ENCODE assay signal across 8 cellular contexts in genomic region chr4:83011779-83012630, GRCh38. TPM values are rescaled to one million over a fixed set of nuclear protein-coding genes. Genes with fewer than 3 reads are reported as not detected.
DNase-seq lines count a peak whose midpoint lies in the region; ATAC-seq and TF ChIP-seq lines count a peak whose summit lies in the region.

No MANE protein-coding gene starts in this region.

- peak; percentile 46 for DNase-seq in NCI-H82 (lab: John Stamatoyannopoulos, UW)
- no peak for DNase-seq in NCI-H82 treated with DMSO at 0.1 percent for 48 hours (lab: John Stamatoyannopoulos, UW; ENCODE audit: unreplicated experiment)
- DNase-seq in NCI-H69 (lab: John Stamatoyannopoulos, UW), result peak; percentile 59
- DNase-seq in activated naive CD4-positive, alpha-beta T cell treated with anti-CD3 and anti-CD28 coated beads, Interleukin-2, amount 50 U/mL, for 16 hours, result peak; percentile 20
- peak; percentile 81 for DNase-seq in cardiac septum (ENCODE audit: low spot score)
- peak in 2 of 5 donors; percentile 32 to 35 for DNase-seq in ovary
- no peak for DNase-seq in dedifferentiated amniotic fluid mesenchymal stem cell (ENCODE audit: extremely low spot score)

- intact Hi-C loops in cardiac septum (cut with DNase I), result loop anchor here (2.0 to 10.0 kb wide), 4 partner anchors 121 to 727 kb away; partner anchors contain the start of genes ENOPH1, HNRNPD, HNRNPDL and SEC31A
- intact Hi-C loops in ovary (cut with DNase I), result loop anchor here in 3 of 4 donors (5.0 to 10.0 kb wide), 3 partner anchors 107 to 120 kb away; partner anchors contain the start of genes SEC31A (in 2 of the 3) and THAP9 (in 1 of the 3)

- H3K4me1 ChIP-seq in ovary (ENCODE audit: insufficient read depth), result no peaks in the 10 kb centered on the region

- TF ChIP-seq POLR2A in ovary (IDR thresholded peaks at IDR 0.05), result no peak

- H3K27ac ChIP-seq in ovary, result peak overlapping the region in 1 of 2 donors; percentile 82

- H3K4me3 ChIP-seq in ovary, result peak overlapping the region; percentile 81

- WGBS in ovary, 3 donors, result 0 to 1% (median 1%) methylated on average over 39 to 41 of the region's 41 CpGs

- no peaks in the 10 kb centered on the region for H3K36me3 ChIP-seq in ovary

- no peak for TF ChIP-seq CTCF in ovary (IDR thresholded peaks at IDR 0.05)

- H3K9me3 ChIP-seq in ovary, result no peaks in the 10 kb centered on the region

- no peak for TF ChIP-seq EP300 in ovary (IDR thresholded peaks at IDR 0.05)

- ATAC-seq in HG02588 (IDR thresholded peaks at IDR 0.05; ENCODE audit: unreplicated experiment), result peak; percentile 10

- no peaks in the 10 kb centered on the region for H3K27me3 ChIP-seq in ovary

RNA-seq across cellular contexts. Expression of gene LIN54, which starts 1.4 kb away (rescaled TPM):
- total RNA-seq in cardiac septum, result 7.4 TPM
- 10 to 100 TPM in 1 of 7 donors, 1 to 10 TPM in 6; 5.6 to 10.0 (median 8.0) TPM for total RNA-seq in ovary
- polyA plus RNA-seq in ovary, result 1 to 10 TPM; 3.8 to 7.4 TPM

RNA-seq across cellular contexts. Expression of gene COPS4, which starts 23.0 kb away (rescaled TPM):
- total RNA-seq in cardiac septum, result 47.1 TPM
- total RNA-seq in ovary, result 10 to 100 TPM; 30.7 to 43.2 (median 34.1) TPM
- polyA plus RNA-seq in ovary, result 10 to 100 TPM; 32.4 to 45.3 TPM

Comparison
In these comparisons a context has a peak if more than half of its experiments do, and no peak if none do; other contexts are left out.
1. DNase-seq: peak in NCI-H82 (single experiment), NCI-H69 (single experiment), activated naive CD4-positive, alpha-beta T cell treated with anti-CD3 and anti-CD28 coated beads, Interleukin-2, amount 50 U/mL, for 16 hours (single experiment) and cardiac septum (single experiment); none in NCI-H82 treated with DMSO at 0.1 percent for 48 hours (single experiment) and dedifferentiated amniotic fluid mesenchymal stem cell (single experiment).